Comparison of ENCODE assay signal across 12 cellular contexts in the genomic region with DNA sequence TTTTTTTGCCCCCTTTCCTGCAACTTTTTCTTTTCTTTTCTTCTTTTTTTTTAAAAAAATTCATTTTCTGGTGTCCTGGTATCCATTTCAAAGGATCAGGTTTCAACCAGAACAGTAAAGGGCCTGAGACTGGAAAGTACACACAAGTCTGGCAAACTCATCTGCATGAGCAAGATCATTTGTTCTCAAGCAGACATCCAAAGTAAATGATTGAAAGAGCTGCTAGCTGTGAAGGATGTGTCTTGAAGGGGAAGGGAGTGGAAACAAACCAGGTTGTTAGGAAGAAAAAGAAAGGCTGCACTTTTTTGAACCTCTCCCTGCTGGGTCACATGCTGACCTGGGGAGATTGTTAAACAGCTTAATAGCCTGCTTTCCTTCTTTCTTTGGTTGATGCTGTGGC. TPM values are rescaled to one million over a fixed set of nuclear protein-coding genes. Genes with fewer than 3 reads are reported as not detected.
DNase-seq lines count a peak whose midpoint lies in the region; ATAC-seq, FAIRE-seq and TF ChIP-seq lines count a peak whose summit lies in the region.
"Had no signal": no experiment of that assay in that cellular context is flagged by ENCODE, and none has a peak within 500 bp of the region (broad histone marks: within the 10 kb centered on the region; RNA-seq: fewer than 3 reads in every experiment).

No MANE protein-coding gene starts in this region.

- ATAC-seq in left cardiac atrium: no peak
- no peak for ATAC-seq in activated CD8-positive, alpha-beta T cell treated with anti-CD3 and anti-CD28 coated beads for 36 hours

- no peak overlapping the region for H3K14ac ChIP-seq in mesenchymal stem cell (ENCODE audit: low read length in 2 of 2)

- no peak overlapping the region for H3K18ac ChIP-seq in mesenchymal stem cell (ENCODE audit: low read depth in 1 of 2, low read length in 2 of 2)

- H2BK120ac ChIP-seq in mesenchymal stem cell (ENCODE audit: low read depth, low read length): no peak overlapping the region

- H3K27me3 Mint-ChIP-seq in activated CD8-positive, alpha-beta T cell treated with anti-CD3 and anti-CD28 coated beads for 36 hours: peaks cover 34% of the 10 kb centered on the region

- no peak overlapping the region for H2BK15ac ChIP-seq in mesenchymal stem cell (ENCODE audit: low read depth, poor library complexity, severe bottlenecking)

- POLR2A ChIA-PET in activated CD8-positive, alpha-beta T cell treated with anti-CD3 and anti-CD28 coated beads for 36 hours (lab: Charles Lee): interaction anchor here (0.7 kb wide), 1 partner anchor 685 kb away, joined by 4 read pairs; no protein-coding TSS in a partner anchor

- H3K36me3 ChIP-seq in mesenchymal stem cell (ENCODE audit: control insufficient read depth in 1 of 2, insufficient read depth in 2 of 2, low read depth in 1 of 2, low read length in 2 of 2): peaks cover 0 to 37% of the 10 kb centered on the region in 2 experiments
- no peaks in the 10 kb centered on the region for H3K36me3 ChIP-seq in vagina

- no peak overlapping the region for H3K4me3 Mint-ChIP-seq in activated CD8-positive, alpha-beta T cell treated with anti-CD3 and anti-CD28 coated beads for 36 hours
- H3K4me3 Mint-ChIP-seq: activated naive CD4-positive, alpha-beta T cell treated with anti-CD3 and anti-CD28 coated beads, Interleukin-2, amount 50 U/mL, for 24 hours had no signal

- peak overlapping the region; percentile 6 for H3K9ac ChIP-seq in mesenchymal stem cell (ENCODE audit: low read length)

- H2AFZ ChIP-seq in mesenchymal stem cell (ENCODE audit: low read depth, low read length): no peak overlapping the region

- no peak overlapping the region for H3K4ac ChIP-seq in mesenchymal stem cell (ENCODE audit: low read depth in 1 of 2, low read length in 2 of 2)

- H4K8ac ChIP-seq in mesenchymal stem cell (ENCODE audit: low read length): no peak overlapping the region

- CTCF ChIA-PET in activated CD8-positive, alpha-beta T cell treated with anti-CD3 and anti-CD28 coated beads for 36 hours (lab: Charles Lee): no interaction called here

- H3K79me1 ChIP-seq in mesenchymal stem cell (replicated peaks; ENCODE audit: low read length, poor library complexity, severe bottlenecking): no peaks in the 10 kb centered on the region

- no peaks in the 10 kb centered on the region for H3K9me3 ChIP-seq in mesenchymal stem cell (ENCODE audit: control insufficient read depth, low read length)
- no peaks in the 10 kb centered on the region for H3K9me3 ChIP-seq in vagina

- peaks cover 5% of the 10 kb centered on the region for H3K4me1 ChIP-seq in mesenchymal stem cell (ENCODE audit: control insufficient read depth, insufficient read depth, low read depth, low read length)
- H3K4me1 ChIP-seq in vagina: peaks cover 77% of the 10 kb centered on the region

- intact Hi-C loops in vagina (cut with DNase I): no loop called here
- intact Hi-C loops in left cardiac atrium (cut with DNase I): loop anchor here in 1 of 2 donors (10.0 kb wide), 1 partner anchor 149 kb away; no protein-coding TSS in a partner anchor
- intact Hi-C loops in activated CD8-positive, alpha-beta T cell treated with anti-CD3 and anti-CD28 coated beads for 36 hours (cut with micrococcal nuclease): no loop called here

- H3K36me3 Mint-ChIP-seq in activated CD8-positive, alpha-beta T cell treated with anti-CD3 and anti-CD28 coated beads for 36 hours (ENCODE audit: low read depth): no peaks in the 10 kb centered on the region
- H3K36me3 Mint-ChIP-seq: activated naive CD4-positive, alpha-beta T cell treated with anti-CD3 and anti-CD28 coated beads, Interleukin-2, amount 50 U/mL, for 24 hours had no signal

- TF ChIP-seq CTCF in vagina (IDR thresholded peaks at IDR 0.05): no peak
- no peak for TF ChIP-seq CTCF in activated CD8-positive, alpha-beta T cell treated with anti-CD3 and anti-CD28 coated beads for 36 hours (IDR thresholded peaks at IDR 0.05)

- H3K27ac Mint-ChIP-seq in activated CD8-positive, alpha-beta T cell treated with anti-CD3 and anti-CD28 coated beads for 36 hours: no peak overlapping the region
- H3K27ac Mint-ChIP-seq: activated naive CD4-positive, alpha-beta T cell treated with anti-CD3 and anti-CD28 coated beads, Interleukin-2, amount 50 U/mL, for 24 hours had no signal

- H3K27ac ChIP-seq in mesenchymal stem cell (ENCODE audit: low read length, poor library complexity, severe bottlenecking): peak overlapping the region; percentile 85
- H3K27ac ChIP-seq in vagina: peak overlapping the region; percentile 9
- H3K27ac ChIP-seq: HL-60 had no signal

- H4K91ac ChIP-seq in mesenchymal stem cell (ENCODE audit: low read length): no peak overlapping the region

- no peaks in the 10 kb centered on the region for H3K27me3 ChIP-seq in mesenchymal stem cell (ENCODE audit: control insufficient read depth in 1 of 2, insufficient read depth in 1 of 2, low read length in 2 of 2)
- H3K27me3 ChIP-seq in vagina: no peaks in the 10 kb centered on the region

- no peak overlapping the region for H3K23ac ChIP-seq in mesenchymal stem cell (ENCODE audit: low read length in 2 of 2)

- no peak overlapping the region for H2AK5ac ChIP-seq in mesenchymal stem cell (ENCODE audit: low read length, severe bottlenecking)

- peak overlapping the region; percentile 33 for H3K4me2 ChIP-seq in mesenchymal stem cell (ENCODE audit: low read length, poor library complexity, severe bottlenecking)

- no peak overlapping the region for H2BK5ac ChIP-seq in mesenchymal stem cell (ENCODE audit: low read depth, low read length, poor library complexity, severe bottlenecking)

- H3K4me3 ChIP-seq in mesenchymal stem cell (ENCODE audit: insufficient read depth in 1 of 2, low read depth in 1 of 2, low read length in 2 of 2): no peak overlapping the region
- H3K4me3 ChIP-seq in vagina: no peak overlapping the region

- peak; percentile 51 for FAIRE-seq in endometrium (lab: Jason Lieb, UNC)
- FAIRE-seq: TTC549 had no signal

- H2BK12ac ChIP-seq in mesenchymal stem cell (ENCODE audit: low read length in 2 of 2): no peak overlapping the region

- H3K9me3 Mint-ChIP-seq in activated CD8-positive, alpha-beta T cell treated with anti-CD3 and anti-CD28 coated beads for 36 hours: no peaks in the 10 kb centered on the region
- H3K9me3 Mint-ChIP-seq: activated naive CD4-positive, alpha-beta T cell treated with anti-CD3 and anti-CD28 coated beads, Interleukin-2, amount 50 U/mL, for 24 hours had no signal

- DNase-seq in LHCN-M2 (ENCODE audit: low read depth) (peak; percentile 78), mesenchymal stem cell (peak; percentile 69), vagina (ENCODE audit: extremely low spot score in 2 of 2) (no peak), middle frontal gyrus (ENCODE audit: extremely low spot score, low spot score) (no peak), left cardiac atrium (no peak)
- DNase-seq in activated CD8-positive, alpha-beta T cell treated with anti-CD3 and anti-CD28 coated beads for 36 hours: no peak
- DNase-seq: hippocampal formation, NCI-H510A had no signal

- H3K4me1 Mint-ChIP-seq in activated CD8-positive, alpha-beta T cell treated with anti-CD3 and anti-CD28 coated beads for 36 hours (ENCODE audit: low read depth): peaks cover 6% of the 10 kb centered on the region

- no peak for TF ChIP-seq POLR2A in vagina (IDR thresholded peaks at IDR 0.05)

RNA-seq across cellular contexts. Expression of gene YAP1, which starts 5.3 kb away (rescaled TPM):
- total RNA-seq in LHCN-M2 (2014; rRNA removed) (99.4 and 118 TPM in 2 replicates), vagina (232 TPM), left cardiac atrium (10 to 100 TPM; 59.1 to 67.5 TPM)
- polyA plus RNA-seq in LHCN-M2 (2012): 45.9 TPM
- 85.8 TPM for polyA plus RNA-seq in mesenchymal stem cell (2013, experiment 1 of 2)
- polyA plus RNA-seq in mesenchymal stem cell (2013, experiment 2 of 2): 87.1 TPM
- total RNA-seq in activated CD8-positive, alpha-beta T cell treated with anti-CD3 and anti-CD28 coated beads for 36 hours: not detected

Comparison
In these comparisons a context has a peak if more than half of its experiments do, and no peak if none do; other contexts are left out.
1. DNase-seq: peak in LHCN-M2 (single experiment) and mesenchymal stem cell (single experiment); none in vagina (0 of 2), middle frontal gyrus (single experiment), left cardiac atrium (single experiment) and activated CD8-positive, alpha-beta T cell treated with anti-CD3 and anti-CD28 coated beads for 36 hours (single experiment).
2. RNA of gene YAP1, which starts 5.3 kb away (total RNA-seq): 232 TPM in vagina (single experiment), 99.4 to 118 TPM in LHCN-M2 and 59.1 to 67.5 TPM in left cardiac atrium; not detected in activated CD8-positive, alpha-beta T cell treated with anti-CD3 and anti-CD28 coated beads for 36 hours; every median in the first group is over 10 times any median in the second.